1 cellular context compared by ENCODE assay signal in the genomic region with DNA sequence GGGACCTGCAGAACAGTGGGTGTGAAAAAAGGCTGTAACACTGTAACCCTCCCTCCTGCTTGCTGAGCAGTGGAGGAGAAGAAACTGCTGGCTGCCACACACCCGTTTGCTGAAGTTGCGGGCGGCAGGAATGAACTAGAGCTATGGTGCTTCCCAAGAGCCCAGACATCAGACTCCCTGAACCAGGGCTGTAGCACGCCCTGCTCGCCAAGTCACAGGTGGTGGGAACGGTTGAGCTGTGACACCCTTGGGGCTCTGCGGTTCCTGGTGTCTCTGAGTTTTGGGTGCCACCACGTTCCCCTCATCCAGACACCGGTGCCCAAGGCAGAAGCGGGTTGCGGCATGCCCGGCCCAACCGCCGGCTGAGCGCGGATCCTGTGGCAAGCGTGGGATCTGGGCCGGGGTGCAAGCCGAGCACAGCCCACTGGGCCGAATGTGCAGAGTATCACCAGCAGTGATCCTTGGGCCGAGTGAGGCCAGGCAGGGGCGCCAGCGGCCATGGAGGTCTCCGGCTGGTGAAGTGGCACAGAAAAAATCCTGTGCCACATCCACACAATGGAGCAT.
TF ChIP-seq lines count a peak whose summit lies in the region.

No MANE protein-coding gene starts in this region.

TF ChIP-seq in H1, 55 proteins besides CTCF, POLR2A, EP300 and RAD21:
- TF ChIP-seq JUN (IDR thresholded peaks at IDR 0.05; ENCODE audit: low read depth, low read length), result no peak
- TF ChIP-seq CHD1 (IDR thresholded peaks at IDR 0.05; ENCODE audit: low read depth, low read length), result no peak
- no peak for TF ChIP-seq TCF12 (IDR thresholded peaks at IDR 0.05; ENCODE audit: low read depth, low read length)
- no peak for TF ChIP-seq TBP (IDR thresholded peaks at IDR 0.05; ENCODE audit: low read depth, low read length)
- TF ChIP-seq, protein P1, sequence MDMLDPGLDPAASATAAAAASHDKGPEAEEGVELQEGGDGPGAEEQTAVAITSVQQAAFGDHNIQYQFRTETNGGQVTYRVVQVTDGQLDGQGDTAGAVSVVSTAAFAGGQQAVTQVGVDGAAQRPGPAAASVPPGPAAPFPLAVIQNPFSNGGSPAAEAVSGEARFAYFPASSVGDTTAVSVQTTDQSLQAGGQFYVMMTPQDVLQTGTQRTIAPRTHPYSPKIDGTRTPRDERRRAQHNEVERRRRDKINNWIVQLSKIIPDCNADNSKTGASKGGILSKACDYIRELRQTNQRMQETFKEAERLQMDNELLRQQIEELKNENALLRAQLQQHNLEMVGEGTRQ (IDR thresholded peaks at IDR 0.05; ENCODE audit: low read length), result no peak
- TF ChIP-seq EZH2 (IDR thresholded peaks at IDR 0.05; ENCODE audit: low read depth, low read length, severe bottlenecking), result no peak
- no peak for TF ChIP-seq SAP30 (IDR thresholded peaks at IDR 0.05; ENCODE audit: insufficient read depth, insufficient replicate concordance, low read length)
- TF ChIP-seq NANOG (IDR thresholded peaks at IDR 0.05; ENCODE audit: insufficient read depth, low read depth, low read length, poor library complexity, severe bottlenecking), result no peak
- no peak for TF ChIP-seq GTF2F1 (IDR thresholded peaks at IDR 0.05; ENCODE audit: borderline replicate concordance, low read depth, low read length)
- no peak for TF ChIP-seq SP4 (IDR thresholded peaks at IDR 0.05; ENCODE audit: low read length)
